Comparison of ENCODE assay signal across 10 cellular contexts in the genomic region with DNA sequence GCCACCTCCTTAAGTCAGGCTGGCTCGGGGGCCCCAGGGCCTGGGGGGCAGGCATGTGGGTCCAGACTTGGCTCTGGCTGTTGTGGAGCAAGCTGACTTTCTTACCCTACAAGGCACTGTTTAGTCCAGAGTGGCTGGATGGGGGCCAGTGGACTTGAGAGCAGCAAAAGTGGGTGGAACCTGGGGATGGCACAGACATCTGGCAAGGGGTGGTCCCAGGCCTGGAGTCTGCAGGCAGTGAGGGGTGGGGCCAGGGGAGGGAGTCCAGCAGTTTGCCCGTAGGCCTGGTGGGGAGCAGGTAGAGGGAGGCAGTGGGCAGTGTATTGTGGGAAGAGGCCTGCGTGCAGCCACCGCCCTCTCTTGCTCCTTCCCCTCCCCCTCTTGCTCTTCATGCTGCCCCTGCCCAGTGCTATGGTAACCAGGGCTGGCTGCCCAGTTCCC. TPM values are rescaled to one million over a fixed set of nuclear protein-coding genes. Genes with fewer than 3 reads are reported as not detected.
DNase-seq lines count a peak whose midpoint lies in the region; ATAC-seq and TF ChIP-seq lines count a peak whose summit lies in the region.
"Had no signal": no experiment of that assay in that cellular context is flagged by ENCODE, and none has a peak within 500 bp of the region (broad histone marks: within the 10 kb centered on the region; RNA-seq: fewer than 3 reads in every experiment).

No MANE protein-coding gene starts in this region.

- CTCF ChIA-PET in AG04449 (lab: Yijun Ruan, JAX): interaction anchor here (0.9 to 14.5 kb wide), 21 partner anchors 10 to 235 kb away, joined by 3 to 238 read pairs (median 5); a partner anchor contains a TSS

- peak; percentile 95 for DNase-seq in AG04449 (ENCODE audit: low read depth, low spot score)
- DNase-seq in MG63: peak; percentile 96
- DNase-seq in dorsolateral prefrontal cortex: peak in 1 of 10 donors; percentile 56
- no peak for DNase-seq in stimulated activated naive CD8-positive, alpha-beta T cell treated with anti-CD3 and anti-CD28 coated beads, Interleukin-15, amount 100 ng/mL, for 72 hours
- DNase-seq in spleen: no peak
- DNase-seq in effector memory CD8-positive, alpha-beta T cell: no peak

- H3K4me1 ChIP-seq in muscle layer of colon (ENCODE audit: insufficient read depth, low read length) (peaks cover 81% of the 10 kb centered on the region), spleen (peaks cover 0 to 6% (median 4%) of the 10 kb centered on the region in 6 donors)

- peak overlapping the region in 50 of 59 donors; percentile 19 to 90 (median 76) for H3K27ac ChIP-seq in dorsolateral prefrontal cortex
- peak overlapping the region; percentile 83 for H3K27ac ChIP-seq in muscle layer of colon (ENCODE audit: low read depth, low read length)
- H3K27ac ChIP-seq in spleen: no peak overlapping the region
- H3K27ac ChIP-seq: body of pancreas, parathyroid adenoma had no signal

- H3K27me3 Mint-ChIP-seq in stimulated activated naive CD8-positive, alpha-beta T cell treated with anti-CD3 and anti-CD28 coated beads, Interleukin-15, amount 100 ng/mL, for 72 hours: peaks cover 11% of the 10 kb centered on the region
- H3K27me3 Mint-ChIP-seq in effector memory CD8-positive, alpha-beta T cell: peaks cover 39 to 58% of the 10 kb centered on the region in 2 donors

- peaks cover 72% of the 10 kb centered on the region for H3K4me1 Mint-ChIP-seq in stimulated activated naive CD8-positive, alpha-beta T cell treated with anti-CD3 and anti-CD28 coated beads, Interleukin-15, amount 100 ng/mL, for 72 hours
- H3K4me1 Mint-ChIP-seq in effector memory CD8-positive, alpha-beta T cell (ENCODE audit: low read depth in 2 of 2): peaks cover 0 to 2% of the 10 kb centered on the region in 2 donors

- TF ChIP-seq POLR2A in spleen (IDR thresholded peaks at IDR 0.05): no peak

- intact Hi-C loops in dorsolateral prefrontal cortex (cut with DNase I): no loop called here
- intact Hi-C loops in spleen (cut with DNase I; ENCODE audit: low total_unique reads): no loop called here

- H3K27me3 ChIP-seq in MG63: no peaks in the 10 kb centered on the region
- H3K27me3 ChIP-seq in dorsolateral prefrontal cortex: peaks cover 0 to 4% (median 0%) of the 10 kb centered on the region in 45 donors
- no peaks in the 10 kb centered on the region for H3K27me3 ChIP-seq in muscle layer of colon (ENCODE audit: control insufficient read depth in 1 of 2, insufficient read depth in 2 of 2, low read length in 2 of 2)
- peaks cover 0 to 65% (median 16%) of the 10 kb centered on the region in 7 donors for H3K27me3 ChIP-seq in spleen (replicated peaks in 1 of 7)

- ATAC-seq in HG03139 (IDR thresholded peaks at IDR 0.05; ENCODE audit: unreplicated experiment): no peak
- no peak for ATAC-seq in stimulated activated naive CD8-positive, alpha-beta T cell treated with anti-CD3 and anti-CD28 coated beads, Interleukin-15, amount 100 ng/mL, for 72 hours
- no peak for ATAC-seq in effector memory CD8-positive, alpha-beta T cell (replicated peaks)

- WGBS in spleen, 5 donors: 61 to 74% (median 62%) methylated on average over 2 to 4 of the region's 4 CpGs

- no peaks in the 10 kb centered on the region for H3K36me3 Mint-ChIP-seq in effector memory CD8-positive, alpha-beta T cell (ENCODE audit: insufficient read depth)

- peak overlapping the region in 1 of 2 donors; percentile 69 for H3K27ac Mint-ChIP-seq in stimulated activated naive CD8-positive, alpha-beta T cell treated with anti-CD3 and anti-CD28 coated beads, Interleukin-15, amount 100 ng/mL, for 72 hours
- no peak overlapping the region for H3K27ac Mint-ChIP-seq in effector memory CD8-positive, alpha-beta T cell

- no peaks in the 10 kb centered on the region for H3K9me3 ChIP-seq in MG63
- H3K9me3 ChIP-seq in muscle layer of colon (ENCODE audit: low read length): no peaks in the 10 kb centered on the region
- no peaks in the 10 kb centered on the region for H3K9me3 ChIP-seq in spleen
- H3K9me3 ChIP-seq: body of pancreas had no signal

- POLR2A ChIA-PET in AG04449 (lab: Yijun Ruan, JAX): interaction anchor here (0.9 to 2.3 kb wide), 12 partner anchors 8 to 58 kb away, joined by 3 to 24 read pairs (median 4); partner anchors contain the start of gene GMPPA

- H3K4me3 Mint-ChIP-seq in stimulated activated naive CD8-positive, alpha-beta T cell treated with anti-CD3 and anti-CD28 coated beads, Interleukin-15, amount 100 ng/mL, for 72 hours: no peak overlapping the region
- no peak overlapping the region for H3K4me3 Mint-ChIP-seq in effector memory CD8-positive, alpha-beta T cell

- H3K9me3 Mint-ChIP-seq in stimulated activated naive CD8-positive, alpha-beta T cell treated with anti-CD3 and anti-CD28 coated beads, Interleukin-15, amount 100 ng/mL, for 72 hours: no peaks in the 10 kb centered on the region
- H3K9me3 Mint-ChIP-seq in effector memory CD8-positive, alpha-beta T cell: no peaks in the 10 kb centered on the region

- H3K36me3 ChIP-seq in MG63 (peaks cover 22% of the 10 kb centered on the region), muscle layer of colon (ENCODE audit: insufficient read depth, low read length) (peaks cover 39% of the 10 kb centered on the region), spleen (no peaks in the 10 kb centered on the region)

- H3K4me3 ChIP-seq in AG04449 (ENCODE audit: low read depth, low read length) (peak overlapping the region; percentile 24; the same call in 1 of the 2 replicates), MG63 (no peak overlapping the region; the same call in 1 of the 2 replicates), dorsolateral prefrontal cortex (no peak overlapping the region), muscle layer of colon (ENCODE audit: low read depth in 1 of 2, low read length in 2 of 2) (peak overlapping the region in 1 of 2 donors; percentile 14), spleen (no peak overlapping the region)
- H3K4me3 ChIP-seq: body of pancreas had no signal

- TF ChIP-seq CTCF in AG04449 (IDR thresholded peaks at IDR 0.05; ENCODE audit: insufficient read depth, low read length, missing control alignments): no peak
- no peak for TF ChIP-seq CTCF in dorsolateral prefrontal cortex (IDR thresholded peaks at IDR 0.05 in 54 of 56, conservative IDR thresholded peaks at IDR 0.05 in 2 of 56; ENCODE audit: low read depth in 1 of 56, partially characterized antibody in 56 of 56)
- TF ChIP-seq CTCF in spleen (IDR thresholded peaks at IDR 0.05 in 8 of 11, conservative IDR thresholded peaks at IDR 0.05 in 3 of 11): no peak

- peak overlapping the region; percentile 47 for H3K9ac ChIP-seq in muscle layer of colon (ENCODE audit: low read length)
- H3K9ac ChIP-seq: parathyroid adenoma had no signal

RNA-seq across cellular contexts. Expression of gene SPEG, which starts 19.1 kb away (rescaled TPM):
- 11.6 and 12.6 TPM in 2 replicates for total RNA-seq in MG63 (2014; rRNA removed; shearing (Covaris generic); ENCODE audit: low replicate concordance)
- total RNA-seq in dorsolateral prefrontal cortex (100 to 1,000 TPM in 2 of 120 experiments, 10 to 100 TPM in 118; 32.9 to 106 (median 65.5) TPM), spleen (1 to 10 TPM in 6 of 7 donors, under 1 TPM in 1; 0.74 to 4.5 (median 2.3) TPM)
- 1 to 10 TPM; 4.4 to 8.2 (median 4.9) TPM for polyA plus RNA-seq in spleen

RNA-seq across cellular contexts. Expression of gene DES, which starts 35.5 kb away (rescaled TPM):
- 3.8 and 22.6 TPM in 2 replicates for total RNA-seq in MG63 (2014; rRNA removed; shearing (Covaris generic); ENCODE audit: low replicate concordance)
- 100 to 1,000 TPM in 3 of 120 experiments, 10 to 100 TPM in 27, 1 to 10 TPM in 72, under 1 TPM in 18; 0.25 to 282 (median 3.2) TPM for total RNA-seq in dorsolateral prefrontal cortex
- total RNA-seq in spleen: 10 to 100 TPM in 3 of 7 donors, 1 to 10 TPM in 4; 4.3 to 18.1 (median 8.3) TPM
- 10 to 100 TPM; 10.8 to 24.7 (median 14.1) TPM for polyA plus RNA-seq in spleen

RNA-seq across cellular contexts. Expression of gene GMPPA, which starts 45.0 kb away (rescaled TPM):
- 61.4 and 89.6 TPM in 2 replicates for total RNA-seq in MG63 (2014; rRNA removed; shearing (Covaris generic); ENCODE audit: low replicate concordance)
- total RNA-seq in dorsolateral prefrontal cortex: 10 to 100 TPM; 13.8 to 39.8 (median 21.0) TPM
- total RNA-seq in spleen: 10 to 100 TPM; 21.2 to 45.5 (median 29.4) TPM
- polyA plus RNA-seq in spleen: 10 to 100 TPM; 27.4 to 43.3 (median 39.3) TPM

Comparison
In these comparisons a context has a peak if more than half of its experiments do, and no peak if none do; other contexts are left out.
1. DNase-seq: peak in AG04449 (single experiment) and MG63 (single experiment); none in stimulated activated naive CD8-positive, alpha-beta T cell treated with anti-CD3 and anti-CD28 coated beads, Interleukin-15, amount 100 ng/mL, for 72 hours (0 of 2), spleen (single experiment) and effector memory CD8-positive, alpha-beta T cell (0 of 3).
2. H3K27ac ChIP-seq: peak in dorsolateral prefrontal cortex (50 of 59) and muscle layer of colon (single experiment); none in spleen (0 of 8).